ENCODE assay signal across 10 cellular contexts in genomic region chr10:110852897-110853296, GRCh38. TPM values are rescaled to one million over a fixed set of nuclear protein-coding genes. Genes with fewer than 3 reads are reported as not detected.
A peak's percentile ranks its signal among the peaks of the same experiment; 100 is the strongest.
DNase-seq lines count a peak whose midpoint lies in the region; ATAC-seq, FAIRE-seq and TF ChIP-seq lines count a peak whose summit lies in the region.
"Had no signal": no experiment of that assay in that cellular context is flagged by ENCODE, and none has a peak within 500 bp of the region (broad histone marks: within the 10 kb centered on the region; RNA-seq: fewer than 3 reads in every experiment).

No MANE protein-coding gene starts in this region.

- FAIRE-seq in GM12891 (lab: Jason Lieb, UNC) (peak; percentile 16), small intestine (lab: Jason Lieb, UNC) (no peak)
- FAIRE-seq: endothelial cell of umbilical vein had no signal

- TF ChIP-seq POLR2A in GM12891 (IDR thresholded peaks at IDR 0.05; ENCODE audit: low read depth, low read length): no peak

- H3K4me1 Mint-ChIP-seq in dendritic cell treated with granulocyte-macrophage colony-stimulating factor and Interleukin-4, amounts not matched to agents 40 ng/mL and 50 ng/mL, for 4 days (ENCODE audit: low read depth): peaks cover 51% of the 10 kb centered on the region

- H4K20me1 ChIP-seq in OCI-LY3 (ENCODE audit: insufficient read depth, low read length): no peaks in the 10 kb centered on the region

- H3K9ac ChIP-seq in OCI-LY3 (ENCODE audit: low read length): no peak overlapping the region

- DNase-seq in GM12891 (ENCODE audit: insufficient read length, low spot score): no peak
- DNase-seq in small intestine: peak; percentile 61
- DNase-seq: COR-L47; stimulated activated CD4-positive, alpha-beta T cell treated with anti-CD3 and anti-CD28 coated beads, Interleukin-4, amount 100 ng/mL, for 1 hour had no signal

- H3K9me3 Mint-ChIP-seq in dendritic cell treated with granulocyte-macrophage colony-stimulating factor and Interleukin-4, amounts not matched to agents 40 ng/mL and 50 ng/mL, for 4 days: no peaks in the 10 kb centered on the region

- no peaks in the 10 kb centered on the region for H3K36me3 ChIP-seq in OCI-LY3 (replicated peaks; ENCODE audit: low read depth, low read length)
- no peaks in the 10 kb centered on the region for H3K36me3 ChIP-seq in small intestine (ENCODE audit: control insufficient read depth in 2 of 2, insufficient read depth in 2 of 2, low read length in 2 of 2)

- H3K4me2 ChIP-seq in OCI-LY3 (ENCODE audit: low read length): peak overlapping the region; percentile 35

- intact Hi-C loops in dendritic cell treated with granulocyte-macrophage colony-stimulating factor and Interleukin-4, amounts not matched to agents 40 ng/mL and 50 ng/mL, for 4 days (cut with micrococcal nuclease): no loop called here

- H3K79me2 ChIP-seq in OCI-LY3 (ENCODE audit: low read length): no peaks in the 10 kb centered on the region

- no peak overlapping the region for H3K4me3 Mint-ChIP-seq in dendritic cell treated with granulocyte-macrophage colony-stimulating factor and Interleukin-4, amounts not matched to agents 40 ng/mL and 50 ng/mL, for 4 days

- H3K9me3 ChIP-seq in OCI-LY3 (ENCODE audit: insufficient read depth, low read length) (no peaks in the 10 kb centered on the region), small intestine (ENCODE audit: control insufficient read depth, low read depth) (no peaks in the 10 kb centered on the region)

- H3K4me1 ChIP-seq in OCI-LY3 (ENCODE audit: low read length) (peaks cover 24% of the 10 kb centered on the region), small intestine (ENCODE audit: control insufficient read depth in 2 of 2, insufficient read depth in 1 of 2, low read depth in 1 of 2, low read length in 1 of 2) (peaks cover 9 to 20% of the 10 kb centered on the region in 2 donors)

- no peaks in the 10 kb centered on the region for H3K27me3 Mint-ChIP-seq in dendritic cell treated with granulocyte-macrophage colony-stimulating factor and Interleukin-4, amounts not matched to agents 40 ng/mL and 50 ng/mL, for 4 days

- peak overlapping the region; percentile 3; the same call in 1 of the 2 replicates for H2AFZ ChIP-seq in OCI-LY3 (ENCODE audit: low read depth, low read length)

- no peak for TF ChIP-seq CTCF in OCI-LY3 (IDR thresholded peaks at IDR 0.05; ENCODE audit: low read depth, low read length)

- H3K27ac Mint-ChIP-seq in dendritic cell treated with granulocyte-macrophage colony-stimulating factor and Interleukin-4, amounts not matched to agents 40 ng/mL and 50 ng/mL, for 4 days: peak overlapping the region; percentile 46

- H3K27ac ChIP-seq in OCI-LY3 (ENCODE audit: low read length): no peak overlapping the region
- H3K27ac ChIP-seq in small intestine (ENCODE audit: low read depth in 1 of 2, low read length in 1 of 2): peak overlapping the region in 1 of 2 donors; percentile 75

- H3K36me3 Mint-ChIP-seq in dendritic cell treated with granulocyte-macrophage colony-stimulating factor and Interleukin-4, amounts not matched to agents 40 ng/mL and 50 ng/mL, for 4 days (ENCODE audit: low read depth): no peaks in the 10 kb centered on the region

- H3K4me3 ChIP-seq in OCI-LY3 (ENCODE audit: low read length) (no peak overlapping the region), small intestine (ENCODE audit: low read depth in 1 of 2, low read length in 2 of 2) (no peak overlapping the region)

- WGBS in small intestine, 3 donors: 50 to 69% (median 61%) methylated on average over 4 of the region's 4 CpGs

- ATAC-seq in GM21717 (IDR thresholded peaks at IDR 0.05; ENCODE audit: unreplicated experiment) (no peak), HG03280 (IDR thresholded peaks at IDR 0.05; ENCODE audit: unreplicated experiment) (no peak), HG03175 (IDR thresholded peaks at IDR 0.05; ENCODE audit: unreplicated experiment) (no peak)

- no peaks in the 10 kb centered on the region for H3K27me3 ChIP-seq in OCI-LY3 (ENCODE audit: low read depth, low read length)
- no peaks in the 10 kb centered on the region for H3K27me3 ChIP-seq in small intestine (ENCODE audit: control insufficient read depth in 2 of 2, insufficient read depth in 2 of 2, low read length in 2 of 2)

TF ChIP-seq in GM12891, 5 proteins besides CTCF, POLR2A, EP300 and RAD21:
- no peak for TF ChIP-seq SPI1 (IDR thresholded peaks at IDR 0.05; ENCODE audit: low read depth, low read length)
- no peak for TF ChIP-seq PAX5 (IDR thresholded peaks at IDR 0.05; ENCODE audit: insufficient read depth, low read length, severe bottlenecking)
- TF ChIP-seq TAF1 (IDR thresholded peaks at IDR 0.05; ENCODE audit: low read depth, low read length): no peak
- no peak for TF ChIP-seq POU2F2 (IDR thresholded peaks at IDR 0.05; ENCODE audit: low read depth, low read length)
- no peak for TF ChIP-seq POLR2AphosphoS5 (IDR thresholded peaks at IDR 0.05; ENCODE audit: low read depth, low read length)

RNA-seq across cellular contexts. Expression of gene PDCD4, which starts 18.8 kb away (rescaled TPM):
- polyA plus RNA-seq in GM12891 (2012; ENCODE audit: low read depth, missing spikeins): 287 TPM
- 100 to 1,000 TPM; 111 to 309 (median 124) TPM for polyA plus RNA-seq in small intestine
